In genomic region chr21:33211732-33212131, GRCh38 we compare ENCODE assay signal across 15 cellular contexts. TPM values are rescaled to one million over a fixed set of nuclear protein-coding genes. Genes with fewer than 3 reads are reported as not detected.
DNase-seq lines count a peak whose midpoint lies in the region; ATAC-seq, FAIRE-seq and TF ChIP-seq lines count a peak whose summit lies in the region.
"Had no signal": no experiment of that assay in that cellular context is flagged by ENCODE, and none has a peak within 500 bp of the region (broad histone marks: within the 10 kb centered on the region; RNA-seq: fewer than 3 reads in every experiment).

No MANE protein-coding gene starts in this region.

- no peak for TF ChIP-seq EP300 in K562 (IDR thresholded peaks at IDR 0.05; ENCODE audit: low read length)

- no peak for TF ChIP-seq RAD21 in K562 (CRISPR knock-in tag; conservative IDR thresholded peaks at IDR 0.05 in 1 of 2, IDR thresholded peaks at IDR 0.05 in 1 of 2)

- H3K27ac ChIP-seq in mammary epithelial cell (ENCODE audit: insufficient read depth, low read depth, low read length) (no peak overlapping the region), breast epithelium (no peak overlapping the region), DOHH2 (ENCODE audit: low read depth, low read length) (no peak overlapping the region), K562 (ENCODE audit: extremely low read depth, low read depth, low read length) (no peak overlapping the region), osteoblast (ENCODE audit: low read depth, low read length) (no peak overlapping the region)

- no peak overlapping the region for H3K9ac ChIP-seq in mammary epithelial cell (ENCODE audit: insufficient read depth, low read length)
- no peak overlapping the region; a peak in 1 of 4 replicates for H3K9ac ChIP-seq in K562 (ENCODE audit: insufficient read depth in 1 of 2, low read depth in 2 of 2, low read length in 2 of 2)

- H3K9me1 ChIP-seq in K562 (ENCODE audit: control insufficient read depth, insufficient read depth, low read length) = no peaks in the 10 kb centered on the region

- ATAC-seq in K562 = peak; percentile 27; the same call in 1 of the 3 replicates

- no TSS peak for BruUV-seq in mammary epithelial cell (replicated peaks; lab: Mats Ljungman, UMichigan)
- no TSS peak for BruUV-seq in K562 (replicated peaks; lab: Mats Ljungman, UMichigan)

- FAIRE-seq in K562 (lab: Jason Lieb, UNC) (no peak), GM12892 (lab: Jason Lieb, UNC) (no peak)
- FAIRE-seq: H54 had no signal

- H3F3A ChIP-seq in DOHH2 (ENCODE audit: control insufficient read depth, insufficient read depth) = peaks cover 18% of the 10 kb centered on the region

- POLR2A ChIA-PET in K562 (lab: Yijun Ruan, JAX) = interaction anchor here (0.6 kb wide), 1 partner anchor 379 kb away, joined by 3 read pairs; no protein-coding TSS in a partner anchor

- intact Hi-C loops in mammary epithelial cell (cut with micrococcal nuclease) (no loop called here), breast epithelium (cut with DNase I; ENCODE audit: low total_unique reads) (no loop called here), K562 (cut with micrococcal nuclease) (no loop called here)

- H2AFZ ChIP-seq in mammary epithelial cell (ENCODE audit: low read depth, low read length) (no peak overlapping the region), K562 (ENCODE audit: low read depth, low read length) (peak overlapping the region; percentile 92), osteoblast (ENCODE audit: low read length) (no peak overlapping the region)

- H3K27me3 ChIP-seq in mammary epithelial cell (ENCODE audit: insufficient read depth, low read length) (no peaks in the 10 kb centered on the region), breast epithelium (no peaks in the 10 kb centered on the region), DOHH2 (ENCODE audit: control insufficient read depth, low read length) (no peaks in the 10 kb centered on the region), K562 (ENCODE audit: control insufficient read depth in 2 of 2, insufficient read depth in 2 of 2, low read length in 2 of 2) (no peaks in the 10 kb centered on the region), osteoblast (ENCODE audit: insufficient read depth, low read length) (no peaks in the 10 kb centered on the region)
- H3K27me3 ChIP-seq: dorsolateral prefrontal cortex had no signal

- H3K4me1 ChIP-seq in mammary epithelial cell (ENCODE audit: insufficient read depth, low read length) (peaks cover 23% of the 10 kb centered on the region), breast epithelium (no peaks in the 10 kb centered on the region), DOHH2 (ENCODE audit: control insufficient read depth, low read length) (peaks cover 74% of the 10 kb centered on the region), K562 (replicated peaks in 1 of 2; ENCODE audit: control insufficient read depth in 2 of 2, insufficient read depth in 2 of 2, low read length in 2 of 2) (peaks cover 27 to 38% of the 10 kb centered on the region in 2 experiments; a peak in 4 of 5 replicates), osteoblast (ENCODE audit: insufficient read depth, low read length) (peaks cover 8% of the 10 kb centered on the region)

- H3K9me3 ChIP-seq in mammary epithelial cell (replicated peaks; ENCODE audit: insufficient read depth, low read length) (peaks cover 3% of the 10 kb centered on the region), breast epithelium (no peaks in the 10 kb centered on the region), DOHH2 (ENCODE audit: control insufficient read depth, insufficient read depth, low read length) (peaks cover 22% of the 10 kb centered on the region; the same call in 1 of the 2 replicates), K562 (replicated peaks; ENCODE audit: control insufficient read depth, insufficient read depth, low read depth, low read length) (0 out of 2 replicates have a peak, but pooled peaks cover 3% of the 10 kb centered on the region), osteoblast (ENCODE audit: low read depth, low read length) (no peaks in the 10 kb centered on the region)

- TF ChIP-seq POLR2A in breast epithelium (IDR thresholded peaks at IDR 0.05) (no peak), K562 (conservative IDR thresholded peaks at IDR 0.05) (no peak), GM12892 (IDR thresholded peaks at IDR 0.05; ENCODE audit: low read depth, low read length) (no peak)

- TF ChIP-seq CTCF in mammary epithelial cell (conservative IDR thresholded peaks at IDR 0.05 in 1 of 2, IDR thresholded peaks at IDR 0.05 in 1 of 2; ENCODE audit: extremely low read depth in 1 of 2, insufficient read depth in 1 of 2, low read depth in 1 of 2, low read length in 2 of 2) (no peak), breast epithelium (IDR thresholded peaks at IDR 0.05) (no peak), DOHH2 (IDR thresholded peaks at IDR 0.05; ENCODE audit: low read depth, low read length, poor library complexity, severe bottlenecking) (no peak), K562 (IDR thresholded peaks at IDR 0.05 in 2 of 3, conservative IDR thresholded peaks at IDR 0.05 in 1 of 3; ENCODE audit: insufficient read depth in 2 of 3, low read depth in 1 of 3, low read length in 3 of 3) (no peak), osteoblast (IDR thresholded peaks at IDR 0.05; ENCODE audit: extremely low read depth, low read depth, low read length) (no peak)

- H3K36me3 ChIP-seq in mammary epithelial cell (ENCODE audit: insufficient read depth, low read length) (no peaks in the 10 kb centered on the region), breast epithelium (no peaks in the 10 kb centered on the region), DOHH2 (ENCODE audit: control insufficient read depth, low read length) (peaks cover 6% of the 10 kb centered on the region), K562 (ENCODE audit: control insufficient read depth, insufficient read depth, low read length) (no peaks in the 10 kb centered on the region), osteoblast (ENCODE audit: insufficient read depth, low read length) (no peaks in the 10 kb centered on the region)

- H3K79me2 ChIP-seq in mammary epithelial cell (ENCODE audit: insufficient read depth, low read length) (no peaks in the 10 kb centered on the region), DOHH2 (ENCODE audit: control insufficient read depth, low read length) (0 out of 2 replicates have a peak, but pooled peaks cover 3% of the 10 kb centered on the region), K562 (ENCODE audit: control insufficient read depth, insufficient read depth, low read length) (no peaks in the 10 kb centered on the region), osteoblast (ENCODE audit: insufficient read depth, low read length) (no peaks in the 10 kb centered on the region)

- WGBS in mammary epithelial cell (ENCODE audit: low coverage, missing lambda C conversion rate) = 73% methylated on average over 6 of the region's 6 CpGs
- WGBS in K562 (ENCODE audit: insufficient coverage, low coverage, missing lambda C conversion rate) = 35% methylated on average over 6 of the region's 6 CpGs

- CTCF ChIA-PET in mammary epithelial cell (lab: Charles Lee; ENCODE audit: low non-redundant PET) (interaction anchor here (0.6 kb wide), 1 partner anchor 473 kb away, joined by 3 read pairs; no protein-coding TSS in a partner anchor), K562 (lab: Yijun Ruan, JAX; ENCODE audit: low intra/inter-chr PET ratio) (no interaction called here)

- no peaks in the 10 kb centered on the region for H3K9me2 ChIP-seq in DOHH2 (replicated peaks; ENCODE audit: control insufficient read depth, low read length)

- dilution Hi-C loops in mammary epithelial cell (cut with HindIII; ENCODE audit: low sequenced_read_pairs) = no loop called here

- no peak for DNase-seq in mammary epithelial cell
- no peak for DNase-seq in breast epithelium (ENCODE audit: low spot score in 2 of 2)
- DNase-seq in K562 (ENCODE audit: extremely low read depth in 1 of 4, low spot score in 3 of 4) = no peak
- no peak for DNase-seq in osteoblast (ENCODE audit: insufficient read length, low spot score, missing footprints)
- no peak for DNase-seq in NCI-H226
- DNase-seq in GM12892 (ENCODE audit: insufficient read length) = no peak
- no peak for DNase-seq in DMS114 treated with DMSO at 0.1 percent for 48 hours (lab: John Stamatoyannopoulos, UW; ENCODE audit: unreplicated experiment)
- DNase-seq: activated CD4-positive, alpha-beta memory T cell treated with anti-CD3 and anti-CD28 coated beads, Interleukin-2, amount 10 ng/mL, durations not matched to agents 7 days and 5 days; DMS53; NCI-H1092; NCI-H2171; stimulated activated CD8-positive, alpha-beta memory T cell treated with anti-CD3 and anti-CD28 coated beads, Interleukin-4, amount 100 ng/mL, for 48 hours had no signal

- H3K4me2 ChIP-seq in mammary epithelial cell (ENCODE audit: insufficient read depth, low read depth, low read length) = peak overlapping the region; percentile 33
- peak overlapping the region; percentile 18; the same call in 1 of the 2 replicates for H3K4me2 ChIP-seq in DOHH2 (ENCODE audit: low read length)
- H3K4me2 ChIP-seq in K562 (ENCODE audit: insufficient read depth, low read length) = peak overlapping the region; percentile 76
- H3K4me2 ChIP-seq in osteoblast (ENCODE audit: insufficient read depth, low read length) = peak overlapping the region; percentile 8

- H4K20me1 ChIP-seq in mammary epithelial cell (ENCODE audit: insufficient read depth, low read length) = no peaks in the 10 kb centered on the region
- no peaks in the 10 kb centered on the region for H4K20me1 ChIP-seq in DOHH2 (ENCODE audit: control insufficient read depth, insufficient read depth, low read depth, low read length)
- no peaks in the 10 kb centered on the region for H4K20me1 ChIP-seq in K562 (replicated peaks; ENCODE audit: control insufficient read depth, insufficient read depth, low read length)
- H4K20me1 ChIP-seq in osteoblast (ENCODE audit: insufficient read depth, low read length) = no peaks in the 10 kb centered on the region

- H3K4me3 ChIP-seq in mammary epithelial cell (replicated peaks in 1 of 3; ENCODE audit: insufficient read depth in 1 of 3, low read depth in 2 of 3, low read length in 3 of 3) = no peak overlapping the region
- H3K4me3 ChIP-seq in breast epithelium = no peak overlapping the region
- no peak overlapping the region for H3K4me3 ChIP-seq in DOHH2 (ENCODE audit: low read length)
- no peak overlapping the region for H3K4me3 ChIP-seq in K562
- H3K4me3 ChIP-seq in osteoblast (ENCODE audit: insufficient read depth, low read length) = no peak overlapping the region
- H3K4me3 ChIP-seq: dorsolateral prefrontal cortex had no signal

- in situ Hi-C loops in mammary epithelial cell (cut with MboI; ENCODE audit: low sequenced_read_pairs in 2 of 2) = no loop called here
- in situ Hi-C loops in K562 (cut with MboI) = no loop called here

RNA-seq across cellular contexts. Expression of gene IFNAR2, which starts 18.0 kb away (rescaled TPM):
- 10 to 100 TPM in 1 of 2 donors, 1 to 10 TPM in 1; 5.7 to 16.7 TPM for total RNA-seq in mammary epithelial cell
- polyA plus RNA-seq in mammary epithelial cell = 15.4 TPM
- polyA minus RNA-seq in mammary epithelial cell = 28.5 TPM
- total RNA-seq in breast epithelium = 10 to 100 TPM; 10.4 to 16.5 (median 15.1) TPM
- total RNA-seq in K562 (2011; cell fraction: chromatin; rRNA removed; ENCODE audit: low replicate concordance) = 29.8 and 65.1 TPM in 2 replicates
- total RNA-seq in K562 (2011; cell fraction: nucleolus; rRNA removed) = 11.2 and 16.6 TPM in 2 replicates
- 24.8 and 38.1 TPM in 2 replicates for total RNA-seq in K562 (2011; cell fraction: nucleoplasm; rRNA removed)
- 1.7 and 2.7 TPM in 2 replicates for total RNA-seq in K562 (2014; rRNA removed)
- 8.4 and 9.8 TPM in 2 replicates for total RNA-seq in K562 (2014; rRNA removed; fragmentation: Illumina TruSeq; extraction: Trizol)
- total RNA-seq in K562 (2015; rRNA removed; fragmentation: Illumina TruSeq; extraction: Trizol) = 4.2 and 5.6 TPM in 2 replicates
- 16.3 and 19.1 TPM in 2 replicates for total RNA-seq in K562 (2021)
- 48.3 and 58.0 TPM in 2 replicates for polyA plus RNA-seq in K562 (2011; rRNA removed)
- polyA plus RNA-seq in K562 (2011; cell fraction: cytosol; rRNA removed) = 13.1 and 25.7 TPM in 2 replicates
- 16.2 and 31.7 TPM in 2 replicates for polyA plus RNA-seq in K562 (2011; cell fraction: nucleus; rRNA removed)
- polyA plus RNA-seq in K562 (2012) = 18.0 and 32.6 TPM in 2 replicates
- 26.1 and 31.9 TPM in 2 replicates for polyA plus RNA-seq in K562 (2014; fragmentation: Illumina TruSeq; extraction: Trizol)
- polyA plus RNA-seq in K562 (2014; fragmentation: Nextera tagmentation; extraction: Ambion mirVana) = 1 to 10 TPM; 3.1 to 6.1 TPM
- 19.3 and 23.5 TPM in 2 replicates for polyA plus RNA-seq in K562 (2014; rRNA removed)
- 32.3 and 42.9 TPM in 2 replicates for polyA minus RNA-seq in K562 (2011; rRNA and poly(A)+ RNA removed)
- polyA minus RNA-seq in K562 (2011; cell fraction: cytosol; rRNA and poly(A)+ RNA removed) = 13.5 and 15.5 TPM in 2 replicates
- polyA minus RNA-seq in K562 (2011; cell fraction: nucleus; rRNA and poly(A)+ RNA removed) = 4.4 and 8.8 TPM in 2 replicates
- total RNA-seq in osteoblast = 4.0 and 5.3 TPM in 2 replicates
- polyA plus RNA-seq in GM12892 (2012; ENCODE audit: missing spikeins) = 50.3 TPM

RNA-seq across cellular contexts. Expression of gene IL10RB, which starts 54.4 kb away (rescaled TPM):
- total RNA-seq in mammary epithelial cell (10 to 100 TPM; 14.3 to 18.9 TPM), breast epithelium (10 to 100 TPM; 31.0 to 39.5 (median 31.8) TPM), K562 (2014; rRNA removed) (25.3 and 31.2 TPM in 2 replicates), K562 (2014; rRNA removed; fragmentation: Illumina TruSeq; extraction: Trizol) (21.3 and 23.0 TPM in 2 replicates), K562 (2015; rRNA removed; fragmentation: Illumina TruSeq; extraction: Trizol) (25.1 and 25.3 TPM in 2 replicates), K562 (2021) (17.5 TPM in 2 replicates), osteoblast (44.9 and 52.7 TPM in 2 replicates)
- polyA plus RNA-seq in mammary epithelial cell (20.4 TPM), K562 (2011; rRNA removed) (29.9 and 33.1 TPM in 2 replicates), K562 (2014; fragmentation: Illumina TruSeq; extraction: Trizol) (29.6 and 33.8 TPM in 2 replicates), K562 (2014; fragmentation: Nextera tagmentation; extraction: Ambion mirVana) (10 to 100 TPM; 10.9 to 14.7 TPM), K562 (2014; rRNA removed) (19.3 and 22.1 TPM in 2 replicates)
- 20.4 TPM for polyA minus RNA-seq in mammary epithelial cell
- 29.7 and 42.2 TPM in 2 replicates for total RNA-seq in K562 (2011; cell fraction: chromatin; rRNA removed; ENCODE audit: low replicate concordance)
- 53.8 and 58.4 TPM in 2 replicates for total RNA-seq in K562 (2011; cell fraction: nucleolus; rRNA removed)
- 50.7 and 54.7 TPM in 2 replicates for total RNA-seq in K562 (2011; cell fraction: nucleoplasm; rRNA removed)
- 26.0 and 37.2 TPM in 2 replicates for polyA plus RNA-seq in K562 (2011; cell fraction: cytosol; rRNA removed)
- 11.5 and 12.0 TPM in 2 replicates for polyA plus RNA-seq in K562 (2011; cell fraction: nucleus; rRNA removed)
- 26.1 and 35.7 TPM in 2 replicates for polyA plus RNA-seq in K562 (2012)
- polyA minus RNA-seq in K562 (2011; rRNA and poly(A)+ RNA removed) = 36.6 and 39.8 TPM in 2 replicates
- polyA minus RNA-seq in K562 (2011; cell fraction: cytosol; rRNA and poly(A)+ RNA removed) = 17.2 and 27.0 TPM in 2 replicates
- polyA minus RNA-seq in K562 (2011; cell fraction: nucleus; rRNA and poly(A)+ RNA removed) = 8.1 and 12.9 TPM in 2 replicates
- 31.1 TPM for polyA plus RNA-seq in GM12892 (2012; ENCODE audit: missing spikeins)

Comparison
In these comparisons a context has a peak if more than half of its experiments do, and no peak if none do; other contexts are left out.
1. H3K4me2 ChIP-seq: peak in every context shown above with its lines; median percentile 76 in K562; 33 in mammary epithelial cell; 18 in DOHH2; 8 in osteoblast.